21 cellular contexts compared by ENCODE assay signal in genomic region chr14:51261151-51261550, GRCh38. TPM values are rescaled to one million over a fixed set of nuclear protein-coding genes. Genes with fewer than 3 reads are reported as not detected.
DNase-seq lines count a peak whose midpoint lies in the region; ATAC-seq, FAIRE-seq and TF ChIP-seq lines count a peak whose summit lies in the region.
"Had no signal": no experiment of that assay in that cellular context is flagged by ENCODE, and none has a peak within 500 bp of the region (broad histone marks: within the 10 kb centered on the region; RNA-seq: fewer than 3 reads in every experiment).

No MANE protein-coding gene starts in this region.

- peaks cover 0 to 2% of the 10 kb centered on the region in 2 donors for H3K36me3 ChIP-seq in small intestine (ENCODE audit: control insufficient read depth in 2 of 2, insufficient read depth in 2 of 2, low read length in 2 of 2)

- no peak for ATAC-seq in activated T-cell treated with anti-CD3 and anti-CD28 coated beads, Interleukin-2, amount 50 U/mL, for 72 hours (replicated peaks in 1 of 2)
- ATAC-seq in GM19035 (IDR thresholded peaks at IDR 0.05; ENCODE audit: unreplicated experiment), result no peak
- ATAC-seq: A549, Panc1 had no signal

- peaks cover 23% of the 10 kb centered on the region for H3K4me1 Mint-ChIP-seq in activated T-cell treated with anti-CD3 and anti-CD28 coated beads, Interleukin-2, amount 50 U/mL, for 72 hours (ENCODE audit: low read depth)
- peaks cover 9% of the 10 kb centered on the region for H3K4me1 Mint-ChIP-seq in HFFc6 (ENCODE audit: low read depth)
- H3K4me1 Mint-ChIP-seq in activated naive CD8-positive, alpha-beta T cell treated with anti-CD3 and anti-CD28 coated beads for 36 hours, result peaks cover 24% of the 10 kb centered on the region
- H3K4me1 Mint-ChIP-seq: B cell, CD14-positive monocyte had no signal

- no peak for DNase-seq in activated T-cell treated with anti-CD3 and anti-CD28 coated beads, Interleukin-2, amount 50 U/mL, for 72 hours
- DNase-seq in activated T-cell treated with anti-CD3 and anti-CD28 coated beads for 4 hours (no peak), HFFc6 (no peak), small intestine (peak; percentile 11), frontal cortex (ENCODE audit: low spot score in 2 of 2) (no peak)
- DNase-seq in activated naive CD8-positive, alpha-beta T cell treated with anti-CD3 and anti-CD28 coated beads for 36 hours, result no peak
- DNase-seq: Karpas-422, MV-4-11, NCI-H1105 treated with DMSO at 0.1 percent for 48 hours, NCI-H2029 treated with DMSO at 0.1 percent for 48 hours, NCI-H524 treated with DMSO at 0.1 percent for 48 hours, NCI-H82 had no signal

- H3K9me3 ChIP-seq in small intestine (ENCODE audit: control insufficient read depth, low read depth), result no peaks in the 10 kb centered on the region
- H3K9me3 ChIP-seq: A549 had no signal

- no peak for FAIRE-seq in small intestine (lab: Jason Lieb, UNC)
- FAIRE-seq in frontal cortex (lab: Jason Lieb, UNC), result no peak
- FAIRE-seq: A549, G401.6, GM12892, GM19239, H54 had no signal

- peak overlapping the region; percentile 29 for H3K27ac Mint-ChIP-seq in activated T-cell treated with anti-CD3 and anti-CD28 coated beads, Interleukin-2, amount 50 U/mL, for 72 hours
- H3K27ac Mint-ChIP-seq in HFFc6, result peak overlapping the region; percentile 2; the same call in 1 of the 2 replicates
- H3K27ac Mint-ChIP-seq in activated naive CD8-positive, alpha-beta T cell treated with anti-CD3 and anti-CD28 coated beads for 36 hours, result peak overlapping the region; percentile 71
- H3K27ac Mint-ChIP-seq: B cell had no signal

- H3K27ac ChIP-seq in small intestine (ENCODE audit: low read depth in 1 of 2, low read length in 1 of 2), result no peak overlapping the region
- H3K27ac ChIP-seq: A549 had no signal

- H3K4me1 ChIP-seq in small intestine (ENCODE audit: control insufficient read depth in 2 of 2, insufficient read depth in 1 of 2, low read depth in 1 of 2, low read length in 1 of 2), result no peaks in the 10 kb centered on the region
- H3K4me1 ChIP-seq: A549 had no signal

- no peak overlapping the region for H3K4me3 ChIP-seq in small intestine (ENCODE audit: low read depth in 1 of 2, low read length in 2 of 2)
- H3K4me3 ChIP-seq: A549 had no signal

- no peaks in the 10 kb centered on the region for H3K27me3 Mint-ChIP-seq in activated T-cell treated with anti-CD3 and anti-CD28 coated beads, Interleukin-2, amount 50 U/mL, for 72 hours (ENCODE audit: low read depth)
- H3K27me3 Mint-ChIP-seq in HFFc6 (ENCODE audit: insufficient read depth), result no peaks in the 10 kb centered on the region
- H3K27me3 Mint-ChIP-seq in activated naive CD8-positive, alpha-beta T cell treated with anti-CD3 and anti-CD28 coated beads for 36 hours, result no peaks in the 10 kb centered on the region
- H3K27me3 Mint-ChIP-seq: B cell had no signal

- no peak overlapping the region for H3K4me3 Mint-ChIP-seq in activated T-cell treated with anti-CD3 and anti-CD28 coated beads, Interleukin-2, amount 50 U/mL, for 72 hours
- no peak overlapping the region for H3K4me3 Mint-ChIP-seq in HFFc6
- H3K4me3 Mint-ChIP-seq in activated naive CD8-positive, alpha-beta T cell treated with anti-CD3 and anti-CD28 coated beads for 36 hours, result no peak overlapping the region
- H3K4me3 Mint-ChIP-seq: B cell, CD14-positive monocyte had no signal

- H3K27me3 ChIP-seq in small intestine (ENCODE audit: control insufficient read depth in 2 of 2, insufficient read depth in 2 of 2, low read length in 2 of 2), result no peaks in the 10 kb centered on the region

- TF ChIP-seq CTCF in HFFc6 (IDR thresholded peaks at IDR 0.05), result no peak

- 35 to 66% (median 44%) methylated on average over 2 of the region's 2 CpGs for WGBS in small intestine, 3 donors

- peaks cover 5 to 19% of the 10 kb centered on the region in 2 donors for H3K36me3 Mint-ChIP-seq in activated T-cell treated with anti-CD3 and anti-CD28 coated beads, Interleukin-2, amount 50 U/mL, for 72 hours (ENCODE audit: insufficient read depth in 2 of 2)
- H3K36me3 Mint-ChIP-seq in HFFc6 (ENCODE audit: low read depth), result peaks cover 9% of the 10 kb centered on the region
- H3K36me3 Mint-ChIP-seq in activated naive CD8-positive, alpha-beta T cell treated with anti-CD3 and anti-CD28 coated beads for 36 hours, result peaks cover 52% of the 10 kb centered on the region

- peaks cover 4 to 7% of the 10 kb centered on the region in 2 donors for H3K9me3 Mint-ChIP-seq in activated T-cell treated with anti-CD3 and anti-CD28 coated beads, Interleukin-2, amount 50 U/mL, for 72 hours
- peaks cover 5% of the 10 kb centered on the region; the same call in 1 of the 2 replicates for H3K9me3 Mint-ChIP-seq in HFFc6
- peaks cover 12% of the 10 kb centered on the region for H3K9me3 Mint-ChIP-seq in activated naive CD8-positive, alpha-beta T cell treated with anti-CD3 and anti-CD28 coated beads for 36 hours

RNA-seq across cellular contexts. Expression of gene TMX1, which starts 21.1 kb away (rescaled TPM):
- total RNA-seq in activated T-cell treated with anti-CD3 and anti-CD28 coated beads, Interleukin-2, amount 50 U/mL, for 72 hours, result 10 to 100 TPM; 25.7 to 28.9 TPM
- total RNA-seq in HFFc6 (2021; fragmentation: NEBNext Ultra II Directional; extraction: Animal tissue kit (Norgen Biotek cat#: 25700)), result 10 to 100 TPM; 38.3 to 48.3 (median 46.0) TPM
- total RNA-seq in activated naive CD8-positive, alpha-beta T cell treated with anti-CD3 and anti-CD28 coated beads for 36 hours, result 10 to 100 TPM; 62.3 to 65.4 TPM
- 10 to 100 TPM in 1 of 3 donors, 1 to 10 TPM in 2; 5.1 to 19.8 (median 5.6) TPM for polyA plus RNA-seq in small intestine
- 22.0 TPM for total RNA-seq in frontal cortex

Comparison
In these comparisons a context has a peak if more than half of its experiments do, and no peak if none do; other contexts are left out.
1. H3K27ac Mint-ChIP-seq: peak in every context shown above with its lines; median percentile 71 in activated naive CD8-positive, alpha-beta T cell treated with anti-CD3 and anti-CD28 coated beads for 36 hours; 29 in activated T-cell treated with anti-CD3 and anti-CD28 coated beads, Interleukin-2, amount 50 U/mL, for 72 hours; 2 in HFFc6.